Comparison of ENCODE assay signal across 2 cellular contexts in genomic region chr7:45545105-45545710, GRCh38. TPM values are rescaled to one million over a fixed set of nuclear protein-coding genes. Genes with fewer than 3 reads are reported as not detected.
"Had no signal": no experiment of that assay in that cellular context is flagged by ENCODE, and none has a peak within 500 bp of the region (broad histone marks: within the 10 kb centered on the region; RNA-seq: fewer than 3 reads in every experiment).

No MANE protein-coding gene starts in this region.

RNA-seq across cellular contexts. Expression of gene ADCY1, which starts 29.0 kb away (rescaled TPM):
- total RNA-seq: naive thymus-derived CD8-positive, alpha-beta T cell had no signal
- polyA plus RNA-seq: immature natural killer cell had no signal
